15 cellular contexts compared by ENCODE assay signal in the genomic region with DNA sequence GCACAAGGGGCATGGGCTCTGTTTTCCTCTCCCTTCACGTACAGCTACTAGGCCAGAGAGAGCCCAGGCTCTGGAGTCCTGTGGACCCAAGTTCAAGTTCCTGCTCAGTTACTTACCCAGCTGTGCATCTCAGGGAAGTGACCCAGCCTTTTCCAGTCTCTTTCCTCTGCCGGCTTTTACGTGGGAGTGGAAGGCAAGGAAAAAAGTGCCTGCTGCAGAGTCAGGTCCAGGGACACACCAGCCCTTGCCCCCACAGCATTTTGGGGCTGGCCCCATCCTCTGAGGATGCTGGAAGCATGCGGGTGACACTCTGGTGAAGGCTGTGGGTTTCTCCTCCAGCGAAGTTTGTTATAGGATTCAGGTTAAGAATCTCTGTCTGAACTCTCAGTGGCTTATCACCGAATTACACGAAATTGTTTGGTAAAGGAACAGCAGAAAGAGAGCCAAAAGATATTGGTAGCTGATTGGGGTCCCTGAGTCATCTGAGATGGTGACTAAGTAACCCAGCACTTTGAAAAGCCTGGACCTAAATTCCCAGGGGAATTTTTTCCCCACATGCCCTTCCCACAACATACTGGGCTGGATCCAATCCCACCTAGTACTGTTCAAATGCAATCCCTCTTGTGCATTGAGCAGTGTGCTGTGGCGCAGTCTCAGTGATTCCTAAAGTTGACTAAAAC.
DNase-seq lines count a peak whose midpoint lies in the region; ATAC-seq, FAIRE-seq and TF ChIP-seq lines count a peak whose summit lies in the region.
"Had no signal": no experiment of that assay in that cellular context is flagged by ENCODE, and none has a peak within 500 bp of the region (broad histone marks: within the 10 kb centered on the region; RNA-seq: fewer than 3 reads in every experiment).

No MANE protein-coding gene starts in this region.

- H3K4me3 ChIP-seq in fibroblast of villous mesenchyme (ENCODE audit: low read depth, low read length): no peak overlapping the region
- no peak overlapping the region for H3K4me3 ChIP-seq in thyroid gland (replicated peaks in 1 of 3)
- H3K4me3 ChIP-seq: gastrocnemius medialis, neural progenitor cell had no signal

- FAIRE-seq in urothelium cell line (lab: Jason Lieb, UNC): no peak

- no peak overlapping the region for H3K27ac ChIP-seq in thyroid gland
- H3K27ac ChIP-seq: gastrocnemius medialis, neural progenitor cell had no signal

- H3K27me3 ChIP-seq in thyroid gland: no peaks in the 10 kb centered on the region
- H3K27me3 ChIP-seq: gastrocnemius medialis, neural progenitor cell had no signal

- intact Hi-C loops in thyroid gland (cut with DNase I): no loop called here

- no peak for TF ChIP-seq POLR2A in thyroid gland (IDR thresholded peaks at IDR 0.05)

- no peaks in the 10 kb centered on the region for H3K9me3 ChIP-seq in thyroid gland
- H3K9me3 ChIP-seq: gastrocnemius medialis had no signal

- H3K4me1 ChIP-seq in thyroid gland: peaks cover 0 to 22% of the 10 kb centered on the region in 2 donors
- H3K4me1 ChIP-seq: gastrocnemius medialis had no signal

- DNase-seq in NCI-H345 (lab: John Stamatoyannopoulos, UW) (peak; percentile 1), NCI-H345 treated with DMSO at 0.1 percent for 48 hours (lab: John Stamatoyannopoulos, UW; ENCODE audit: unreplicated experiment) (no peak), SW480 (ENCODE audit: low spot score) (peak; percentile 27), fibroblast of villous mesenchyme (ENCODE audit: low read depth) (peak; percentile 72), urothelium cell line (ENCODE audit: low spot score) (peak; percentile 79), thyroid gland (no peak), MV-4-11 (lab: John Stamatoyannopoulos, UW) (no peak)
- DNase-seq: activated CD4-positive, CD25-positive, alpha-beta regulatory T cell; activated T-cell treated with anti-CD3 and anti-CD28 coated beads, Interleukin-2, amount 50 U/mL, for 24 hours; central memory CD4-positive, alpha-beta T cell; gastrocnemius medialis; GF-D8; stimulated activated CD4-positive, alpha-beta T cell treated with anti-CD3 and anti-CD28 coated beads, Interleukin-4, amount 100 ng/mL, for 1 hour had no signal

- WGBS in thyroid gland, 2 donors: 93 to 97% methylated on average over 7 to 8 of the region's 8 CpGs

- ATAC-seq in HG03097 (IDR thresholded peaks at IDR 0.05; ENCODE audit: low FRiP score, unreplicated experiment): no peak
- ATAC-seq: gastrocnemius medialis had no signal

- H3K36me3 ChIP-seq in thyroid gland: no peaks in the 10 kb centered on the region
- H3K36me3 ChIP-seq: gastrocnemius medialis, neural progenitor cell had no signal

- no peak for TF ChIP-seq CTCF in fibroblast of villous mesenchyme (IDR thresholded peaks at IDR 0.05; ENCODE audit: insufficient read depth, low read depth, low read length)
- no peak for TF ChIP-seq CTCF in thyroid gland (IDR thresholded peaks at IDR 0.05)

Comparison
In these comparisons a context has a peak if more than half of its experiments do, and no peak if none do; other contexts are left out.
1. DNase-seq: peak in NCI-H345 (single experiment), SW480 (single experiment), fibroblast of villous mesenchyme (single experiment) and urothelium cell line (single experiment); none in NCI-H345 treated with DMSO at 0.1 percent for 48 hours (single experiment), thyroid gland (0 of 2) and MV-4-11 (single experiment).